Comparison of ENCODE assay signal across 15 cellular contexts in the genomic region with DNA sequence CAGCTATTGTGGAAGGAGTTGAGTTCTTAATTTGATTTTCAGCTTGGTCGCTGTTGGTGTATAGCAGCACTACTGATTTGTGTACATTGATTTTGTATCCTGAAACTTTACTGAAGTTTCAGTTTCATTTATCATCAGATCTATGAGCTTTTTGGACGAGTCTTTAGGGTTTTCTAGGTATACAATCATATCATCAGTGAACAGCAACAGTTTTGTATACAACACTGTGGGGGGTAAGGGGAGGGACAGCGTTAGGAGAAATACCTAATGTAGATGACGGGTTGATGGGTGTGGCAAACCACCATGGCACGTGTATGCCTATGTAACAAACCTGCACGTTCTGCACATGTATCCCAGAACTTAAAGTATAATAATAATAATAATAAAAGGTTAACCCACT. TPM values are rescaled to one million over a fixed set of nuclear protein-coding genes. Genes with fewer than 3 reads are reported as not detected.
"Had no signal": no experiment of that assay in that cellular context is flagged by ENCODE, and none has a peak within 500 bp of the region (broad histone marks: within the 10 kb centered on the region; RNA-seq: fewer than 3 reads in every experiment).

No MANE protein-coding gene starts in this region.

RNA-seq across cellular contexts. Expression of gene FREM3, which starts 35.6 kb away (rescaled TPM):
- total RNA-seq: activated naive CD4-positive, alpha-beta T cell treated with anti-CD3 and anti-CD28 coated beads for 36 hours; activated naive CD4-positive, alpha-beta T cell treated with anti-CD3 and anti-CD28 coated beads, Interleukin-2, amount 50 U/mL, for 72 hours; activated naive CD8-positive, alpha-beta T cell treated with anti-CD3 and anti-CD28 coated beads for 36 hours; activated naive CD8-positive, alpha-beta T cell treated with anti-CD3 and anti-CD28 coated beads, Interleukin-2, amount 10 ng/mL, durations not matched to agents 7 days and 5 days; activated T-cell treated with anti-CD3 and anti-CD28 coated beads, Interleukin-2, amount 50 U/mL, for 4 hours; activated T-cell treated with anti-CD3 and anti-CD28 coated beads, Interleukin-2, amount 50 U/mL, for 72 hours; activated T-helper 1 cell treated with anti-CD3 and anti-CD28 coated beads, Interleukin-12 subunit alpha, Interleukin-12 subunit beta, Interleukin-2, Interleukin-4 antibody, amounts not matched to agents 30 ng/mL and 10 ng/mL and 1 ng/mL, durations not matched to agents 14 hours and 24 hours and 36 hours; activated T-helper 2 cell treated with anti-CD3 and anti-CD28 coated beads, Interferon-gamma antibody, Interleukin-2, Interleukin-4, amounts not matched to agents 10 μg/mL and 5 μg/mL and 100 μg/mL, durations not matched to agents 14 hours and 24 hours and 36 hours; ascending aorta; astrocyte; body of pancreas; bronchial epithelial cell; cardiac muscle cell; cardiac septum; chondrocyte had no signal
